ENCODE assay signal across 9 cellular contexts in the genomic region with DNA sequence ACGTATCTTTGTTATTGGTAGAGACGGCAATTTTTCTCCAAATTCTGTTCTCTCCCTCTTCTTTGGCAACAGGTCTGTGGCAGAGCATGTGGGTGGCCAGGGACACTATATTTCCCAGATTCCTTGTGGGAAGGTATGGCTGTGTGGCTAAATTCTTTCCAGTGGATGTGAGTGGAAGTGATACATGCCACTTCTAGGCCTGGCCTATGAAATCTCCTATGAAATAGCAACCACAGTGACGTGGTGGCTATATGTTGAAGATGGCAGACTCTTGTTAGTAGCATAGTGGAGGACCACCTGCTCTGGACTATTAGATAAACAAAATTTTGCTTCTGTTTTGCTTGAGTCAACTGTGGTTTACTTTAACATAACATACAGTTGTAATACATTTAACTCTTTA.
"Had no signal": no experiment of that assay in that cellular context is flagged by ENCODE, and none has a peak within 500 bp of the region (broad histone marks: within the 10 kb centered on the region; RNA-seq: fewer than 3 reads in every experiment).

No MANE protein-coding gene starts in this region.

- DNase-seq: GM23248, GOT3, H7, H9, HCEC 1CT, HFFc6 had no signal

- H3K9ac ChIP-seq: GM23248 had no signal

- H3K36me3 ChIP-seq: HAP-1 had no signal

- H3K27ac ChIP-seq: GM23248 had no signal

- H3K27ac Mint-ChIP-seq: GM23338, H9, HFFc6 had no signal

- H3K4me3 Mint-ChIP-seq: GM23338, H9, HFFc6 had no signal

- H3K4me3 ChIP-seq: GM23248, GM23338, HAP-1 had no signal

- ATAC-seq: GM23338, HCT116 had no signal

- H3K4me1 ChIP-seq: HAP-1 had no signal

- H2AFZ ChIP-seq: GM23248, GM23338 had no signal

- H3K4me2 ChIP-seq: GM23338 had no signal

- H3K9me3 ChIP-seq: HAP-1 had no signal
